ENCODE assay signal across 16 cellular contexts in genomic region chr4:170522427-170522970, GRCh38.
DNase-seq lines count a peak whose midpoint lies in the region; ATAC-seq, FAIRE-seq and TF ChIP-seq lines count a peak whose summit lies in the region.
"Had no signal": no experiment of that assay in that cellular context is flagged by ENCODE, and none has a peak within 500 bp of the region (broad histone marks: within the 10 kb centered on the region; RNA-seq: fewer than 3 reads in every experiment).

No MANE protein-coding gene starts in this region.

- H3K4me2 ChIP-seq in SK-N-SH (no peak overlapping the region), K562 (ENCODE audit: insufficient read depth, low read length) (no peak overlapping the region)
- H3K4me2 ChIP-seq: A549 had no signal

- in situ Hi-C loops in K562 (cut with MboI) = no loop called here

- no peak for DNase-seq in SK-N-SH
- DNase-seq in K562 (ENCODE audit: extremely low read depth in 1 of 4, low spot score in 3 of 4) = no peak
- peak; percentile 20 for DNase-seq in left ventricle myocardium inferior
- no peak for DNase-seq in occipital lobe (lab: John Stamatoyannopoulos, UW)
- no peak for DNase-seq in NCI-H2029 treated with DMSO at 0.1 percent for 48 hours (lab: John Stamatoyannopoulos, UW)
- DNase-seq: AML-193; CD4-positive, alpha-beta memory T cell; DMS153; DMS79; GDM1 had no signal

- no peak overlapping the region for H3K9ac ChIP-seq in SK-N-SH
- H3K9ac ChIP-seq in K562 (ENCODE audit: insufficient read depth in 1 of 2, low read depth in 2 of 2, low read length in 2 of 2) = no peak overlapping the region

- ATAC-seq in SK-N-SH treated with all-trans-retinoic acid at 6 μM for 48 hours (no peak), K562 (no peak)
- ATAC-seq: A549 had no signal

- TF ChIP-seq RAD21 in SK-N-SH (IDR thresholded peaks at IDR 0.05; ENCODE audit: low read length) = no peak
- no peak for TF ChIP-seq RAD21 in K562 (CRISPR knock-in tag; conservative IDR thresholded peaks at IDR 0.05 in 1 of 2, IDR thresholded peaks at IDR 0.05 in 1 of 2)

- no peaks in the 10 kb centered on the region for H3K9me1 ChIP-seq in K562 (ENCODE audit: control insufficient read depth, insufficient read depth, low read length)

- no peak overlapping the region for H3K27ac ChIP-seq in SK-N-SH (ENCODE audit: low read depth in 2 of 2, low read length in 1 of 2)
- H3K27ac ChIP-seq in C4-2B = peak overlapping the region; percentile 61; the same call in 1 of the 2 replicates
- no peak overlapping the region for H3K27ac ChIP-seq in K562 (ENCODE audit: extremely low read depth, low read depth, low read length)
- H3K27ac ChIP-seq in left ventricle myocardium inferior (replicated peaks) = no peak overlapping the region
- H3K27ac ChIP-seq: 22Rv1, A549, HL-60 had no signal

- H3K4me1 ChIP-seq in SK-N-SH (ENCODE audit: control insufficient read depth in 1 of 2, insufficient read depth in 2 of 2, low read depth in 1 of 2, low read length in 1 of 2) (no peaks in the 10 kb centered on the region; a peak in 1 of 4 replicates), K562 (replicated peaks in 1 of 2; ENCODE audit: control insufficient read depth in 2 of 2, insufficient read depth in 2 of 2, low read length in 2 of 2) (no peaks in the 10 kb centered on the region), left ventricle myocardium inferior (no peaks in the 10 kb centered on the region)
- H3K4me1 ChIP-seq: A549, HAP-1 had no signal

- no peak for FAIRE-seq in K562 (lab: Jason Lieb, UNC)
- FAIRE-seq: A549 had no signal

- WGBS in SK-N-SH (ENCODE audit: low lambda C conversion rate) = 13% methylated on average over 5 of the region's 5 CpGs
- WGBS in K562 (ENCODE audit: insufficient coverage, low coverage, missing lambda C conversion rate) = 0% methylated on average over 5 of the region's 5 CpGs

- no peaks in the 10 kb centered on the region for H3F3A ChIP-seq in SK-N-SH (replicated peaks; ENCODE audit: insufficient read depth)

- no peaks in the 10 kb centered on the region for H3K79me2 ChIP-seq in SK-N-SH (ENCODE audit: insufficient read depth)
- no peaks in the 10 kb centered on the region for H3K79me2 ChIP-seq in K562 (ENCODE audit: control insufficient read depth, insufficient read depth, low read length)

- H3K9me2 ChIP-seq in SK-N-SH = no peaks in the 10 kb centered on the region

- POLR2A ChIA-PET in SK-N-SH (lab: Yijun Ruan, JAX) (no interaction called here), K562 (lab: Yijun Ruan, JAX) (no interaction called here)

- no peak for TF ChIP-seq POLR2A in K562 (conservative IDR thresholded peaks at IDR 0.05)

- H2AFZ ChIP-seq in SK-N-SH (ENCODE audit: low read depth) (no peak overlapping the region), K562 (ENCODE audit: low read depth, low read length) (no peak overlapping the region)

- CTCF ChIA-PET in SK-N-SH (lab: Yijun Ruan, JAX) = no interaction called here
- CTCF ChIA-PET in K562 (lab: Yijun Ruan, JAX; ENCODE audit: low intra/inter-chr PET ratio) = no interaction called here

- no peaks in the 10 kb centered on the region for H3K36me3 ChIP-seq in SK-N-SH (replicated peaks in 1 of 2; ENCODE audit: control insufficient read depth in 1 of 2, insufficient read depth in 2 of 2, low read length in 1 of 2)
- no peaks in the 10 kb centered on the region for H3K36me3 ChIP-seq in K562 (ENCODE audit: control insufficient read depth, insufficient read depth, low read length)
- no peaks in the 10 kb centered on the region for H3K36me3 ChIP-seq in left ventricle myocardium inferior
- H3K36me3 ChIP-seq: HAP-1 had no signal

- H4K20me1 ChIP-seq in SK-N-SH (ENCODE audit: insufficient read depth) = no peaks in the 10 kb centered on the region
- no peaks in the 10 kb centered on the region for H4K20me1 ChIP-seq in K562 (replicated peaks; ENCODE audit: control insufficient read depth, insufficient read depth, low read length)

- no peaks in the 10 kb centered on the region for H3K27me3 ChIP-seq in SK-N-SH (ENCODE audit: insufficient read depth)
- H3K27me3 ChIP-seq in K562 (ENCODE audit: control insufficient read depth in 2 of 2, insufficient read depth in 2 of 2, low read length in 2 of 2) = no peaks in the 10 kb centered on the region
- H3K27me3 ChIP-seq in left ventricle myocardium inferior (ENCODE audit: low read depth) = no peaks in the 10 kb centered on the region

- H3K9me3 ChIP-seq in SK-N-SH (no peaks in the 10 kb centered on the region), K562 (replicated peaks; ENCODE audit: control insufficient read depth, insufficient read depth, low read depth, low read length) (no peaks in the 10 kb centered on the region; the same call in 1 of the 2 replicates), left ventricle myocardium inferior (replicated peaks) (no peaks in the 10 kb centered on the region)
- H3K9me3 ChIP-seq: A549, HAP-1 had no signal

- no peak for TF ChIP-seq EP300 in SK-N-SH (IDR thresholded peaks at IDR 0.05; ENCODE audit: borderline replicate concordance in 1 of 2, low read depth in 1 of 2, low read length in 1 of 2)
- TF ChIP-seq EP300 in K562 (IDR thresholded peaks at IDR 0.05; ENCODE audit: low read length) = no peak

- no peak for TF ChIP-seq CTCF in SK-N-SH (IDR thresholded peaks at IDR 0.05)
- TF ChIP-seq CTCF in C4-2B (conservative IDR thresholded peaks at IDR 0.05) = no peak
- TF ChIP-seq CTCF in K562 (IDR thresholded peaks at IDR 0.05 in 2 of 3, conservative IDR thresholded peaks at IDR 0.05 in 1 of 3; ENCODE audit: insufficient read depth in 2 of 3, low read depth in 1 of 3, low read length in 3 of 3) = no peak
- TF ChIP-seq CTCF in left ventricle myocardium inferior (IDR thresholded peaks at IDR 0.05; ENCODE audit: borderline replicate concordance) = no peak

- H3K4me3 ChIP-seq in SK-N-SH (ENCODE audit: low read depth in 2 of 2, low read length in 1 of 2) = no peak overlapping the region
- H3K4me3 ChIP-seq in K562 = no peak overlapping the region
- no peak overlapping the region for H3K4me3 ChIP-seq in left ventricle myocardium inferior
- H3K4me3 ChIP-seq: A549, HAP-1 had no signal

- intact Hi-C loops in K562 (cut with micrococcal nuclease) = no loop called here
- intact Hi-C loops in left ventricle myocardium inferior (cut with micrococcal nuclease) = no loop called here

- no TSS peak for BruUV-seq in K562 (replicated peaks; lab: Mats Ljungman, UMichigan)

TF ChIP-seq in SK-N-SH, 30 proteins besides CTCF, POLR2A, EP300 and RAD21 (continues in another document):
- no peak for TF ChIP-seq ZBTB33 (IDR thresholded peaks at IDR 0.05; ENCODE audit: borderline replicate concordance, low read depth)

TF ChIP-seq in SK-N-SH treated with all-trans-retinoic acid at 6 μM for 48 hours, 23 proteins besides CTCF, POLR2A, EP300 and RAD21 (continues in another document):
- TF ChIP-seq PATZ1 (CRISPR knock-in tag; IDR thresholded peaks at IDR 0.05; ENCODE audit: borderline replicate concordance) (no peak), CSDC2 (CRISPR knock-in tag; IDR thresholded peaks at IDR 0.05) (no peak)

TF ChIP-seq in K562, 482 proteins besides CTCF, POLR2A, EP300 and RAD21:
- TF ChIP-seq RFX1 (IDR thresholded peaks at IDR 0.05) (no peak), SUPT5H (IDR thresholded peaks at IDR 0.05) (no peak), RAD51 (IDR thresholded peaks at IDR 0.05; ENCODE audit: borderline replicate concordance, low read depth) (0 out of 2 replicates have a peak, but pooled peaks have one; percentile 32), THAP12 (CRISPR knock-in tag; IDR thresholded peaks at IDR 0.05) (no peak), TFE3 (CRISPR knock-in tag; IDR thresholded peaks at IDR 0.05) (peak; percentile 81), PHF20 (IDR thresholded peaks at IDR 0.05; ENCODE audit: partially characterized antibody) (no peak)

Comparison
In these comparisons a context has a peak if more than half of its experiments do, and no peak if none do; other contexts are left out.
1. Of the 27 proteins assayed by ChIP-seq in both K562 and SK-N-SH: peak only in K562: none; only in SK-N-SH: USF1; in both: none; in neither: 26.